In the genomic region with DNA sequence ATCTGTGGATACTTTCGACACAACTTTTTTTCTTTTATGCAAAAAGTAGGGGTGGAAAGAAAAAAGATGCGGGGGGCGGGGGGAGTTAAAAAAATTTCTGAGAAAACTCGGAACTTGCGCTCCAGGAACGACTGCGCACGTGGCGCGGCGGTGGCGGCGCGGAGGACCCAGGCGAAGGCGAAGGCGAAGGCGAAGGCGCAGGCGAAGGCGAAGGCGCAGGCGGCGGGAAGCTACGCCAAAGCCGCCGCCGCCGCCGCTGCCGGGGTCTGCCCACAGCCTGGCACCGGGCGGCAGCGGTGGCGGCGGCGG, we compare ENCODE assay signal across 13 cellular contexts. TPM values are rescaled to one million over a fixed set of nuclear protein-coding genes. Genes with fewer than 3 reads are reported as not detected.
DNase-seq lines count a peak whose midpoint lies in the region; ATAC-seq and TF ChIP-seq lines count a peak whose summit lies in the region.
"Had no signal": no experiment of that assay in that cellular context is flagged by ENCODE, and none has a peak within 500 bp of the region (broad histone marks: within the 10 kb centered on the region; RNA-seq: fewer than 3 reads in every experiment).

No MANE protein-coding gene starts in this region.

- H3K27me3 Mint-ChIP-seq in activated naive CD4-positive, alpha-beta T cell treated with anti-CD3 and anti-CD28 coated beads for 36 hours (ENCODE audit: low read depth), result peaks cover 80% of the 10 kb centered on the region
- peaks cover 70% of the 10 kb centered on the region for H3K27me3 Mint-ChIP-seq in activated T-helper 17 cell treated with anti-CD3 and anti-CD28 coated beads, Interleukin-2, amount 50 U/mL, for 72 hours
- peaks cover 97% of the 10 kb centered on the region for H3K27me3 Mint-ChIP-seq in mesothelial cell of epicardium (ENCODE audit: low read depth)

- H3K9me3 Mint-ChIP-seq in activated naive CD4-positive, alpha-beta T cell treated with anti-CD3 and anti-CD28 coated beads for 36 hours, result no peaks in the 10 kb centered on the region
- peaks cover 4% of the 10 kb centered on the region for H3K9me3 Mint-ChIP-seq in activated T-helper 17 cell treated with anti-CD3 and anti-CD28 coated beads, Interleukin-2, amount 50 U/mL, for 72 hours
- H3K9me3 Mint-ChIP-seq in mesothelial cell of epicardium, result no peaks in the 10 kb centered on the region

- intact Hi-C loops in activated naive CD4-positive, alpha-beta T cell treated with anti-CD3 and anti-CD28 coated beads for 36 hours (cut with micrococcal nuclease), result no loop called here
- intact Hi-C loops in tibial artery (cut with DNase I; ENCODE audit: low total_unique reads), result no loop called here
- intact Hi-C loops in gastrocnemius medialis (cut with DNase I; ENCODE audit: low total_unique reads), result no loop called here

- H3K4me3 ChIP-seq in tibial artery, result peak overlapping the region; percentile 33 to 47
- peak overlapping the region in 1 of 4 donors; percentile 29 for H3K4me3 ChIP-seq in gastrocnemius medialis

- H3K27ac ChIP-seq in tibial artery (no peak overlapping the region), gastrocnemius medialis (no peak overlapping the region)
- H3K27ac ChIP-seq: right lobe of liver had no signal

- H3K4me1 ChIP-seq in tibial artery (peaks cover 0 to 40% (median 27%) of the 10 kb centered on the region in 4 donors), gastrocnemius medialis (peaks cover 11 to 25% of the 10 kb centered on the region in 2 donors)

- peak overlapping the region; percentile 41 for H3K27ac Mint-ChIP-seq in activated naive CD4-positive, alpha-beta T cell treated with anti-CD3 and anti-CD28 coated beads for 36 hours
- H3K27ac Mint-ChIP-seq in activated T-helper 17 cell treated with anti-CD3 and anti-CD28 coated beads, Interleukin-2, amount 50 U/mL, for 72 hours, result peak overlapping the region; percentile 46
- no peak overlapping the region for H3K27ac Mint-ChIP-seq in mesothelial cell of epicardium

- TF ChIP-seq CTCF in mesothelial cell of epicardium (IDR thresholded peaks at IDR 0.05; ENCODE audit: unreplicated experiment), result no peak
- TF ChIP-seq CTCF in tibial artery (IDR thresholded peaks at IDR 0.05), result no peak
- no peak for TF ChIP-seq CTCF in gastrocnemius medialis (IDR thresholded peaks at IDR 0.05 in 4 of 5, conservative IDR thresholded peaks at IDR 0.05 in 1 of 5)

- DNase-seq in activated naive CD4-positive, alpha-beta T cell treated with anti-CD3 and anti-CD28 coated beads for 36 hours, result no peak
- DNase-seq in activated naive CD4-positive, alpha-beta T cell treated with anti-CD3 and anti-CD28 coated beads, Interleukin-2, amount 50 U/mL, for 16 hours, result no peak
- no peak for DNase-seq in mesothelial cell of epicardium (ENCODE audit: low spot score in 2 of 2, unreplicated experiment in 2 of 2)
- no peak for DNase-seq in tibial artery
- no peak for DNase-seq in NCI-H1105 (lab: John Stamatoyannopoulos, UW)
- DNase-seq in gastrocnemius medialis, result no peak
- DNase-seq: foreskin melanocyte, NCI-H526, right lobe of liver had no signal

- peak overlapping the region; percentile 55 for H3K4me3 Mint-ChIP-seq in activated naive CD4-positive, alpha-beta T cell treated with anti-CD3 and anti-CD28 coated beads for 36 hours
- peak overlapping the region; percentile 41 for H3K4me3 Mint-ChIP-seq in activated T-helper 17 cell treated with anti-CD3 and anti-CD28 coated beads, Interleukin-2, amount 50 U/mL, for 72 hours
- H3K4me3 Mint-ChIP-seq in mesothelial cell of epicardium, result peak overlapping the region; percentile 56

- H3K27me3 ChIP-seq in tibial artery (peaks cover 12 to 98% of the 10 kb centered on the region in 2 donors), gastrocnemius medialis (peaks cover 95% of the 10 kb centered on the region in 3 donors)

- in situ Hi-C loops in gastrocnemius medialis (cut with MboI; ENCODE audit: low sequenced_read_pairs in 4 of 4), result loop anchor here in 1 of 4 donors (25.0 kb wide), 1 partner anchor 245 kb away; no protein-coding TSS in a partner anchor

- peaks cover 30% of the 10 kb centered on the region for H3K4me1 Mint-ChIP-seq in activated naive CD4-positive, alpha-beta T cell treated with anti-CD3 and anti-CD28 coated beads for 36 hours (ENCODE audit: low read depth)
- peaks cover 13% of the 10 kb centered on the region for H3K4me1 Mint-ChIP-seq in activated T-helper 17 cell treated with anti-CD3 and anti-CD28 coated beads, Interleukin-2, amount 50 U/mL, for 72 hours
- peaks cover 16% of the 10 kb centered on the region for H3K4me1 Mint-ChIP-seq in mesothelial cell of epicardium

- TF ChIP-seq POLR2A in gastrocnemius medialis (IDR thresholded peaks at IDR 0.05), result no peak

- H3K36me3 ChIP-seq in tibial artery, result no peaks in the 10 kb centered on the region
- H3K36me3 ChIP-seq in gastrocnemius medialis, result no peaks in the 10 kb centered on the region
- H3K36me3 ChIP-seq: right lobe of liver had no signal

- CTCF ChIA-PET in activated naive CD4-positive, alpha-beta T cell treated with anti-CD3 and anti-CD28 coated beads for 36 hours (lab: Charles Lee), result interaction anchor here (0.6 to 1.6 kb wide), 2 partner anchors 8 to 1687 kb away, joined by 3 to 4 read pairs; no protein-coding TSS in a partner anchor

- H3K36me3 Mint-ChIP-seq in activated naive CD4-positive, alpha-beta T cell treated with anti-CD3 and anti-CD28 coated beads for 36 hours (ENCODE audit: low read depth), result peaks cover 9% of the 10 kb centered on the region
- peaks cover 44% of the 10 kb centered on the region for H3K36me3 Mint-ChIP-seq in activated T-helper 17 cell treated with anti-CD3 and anti-CD28 coated beads, Interleukin-2, amount 50 U/mL, for 72 hours (ENCODE audit: low read depth)
- no peaks in the 10 kb centered on the region for H3K36me3 Mint-ChIP-seq in mesothelial cell of epicardium

- ATAC-seq in activated T-helper 17 cell treated with anti-CD3 and anti-CD28 coated beads, Interleukin-2, amount 50 U/mL, for 72 hours (replicated peaks), result no peak
- ATAC-seq in HG02759 (IDR thresholded peaks at IDR 0.05; ENCODE audit: unreplicated experiment) (no peak), gastrocnemius medialis (no peak)

- peaks cover 0 to 15% (median 8%) of the 10 kb centered on the region in 3 donors for H3K9me3 ChIP-seq in tibial artery
- no peaks in the 10 kb centered on the region for H3K9me3 ChIP-seq in gastrocnemius medialis
- H3K9me3 ChIP-seq: right lobe of liver had no signal

RNA-seq across cellular contexts. Expression of a gene that starts 0.2 kb away (rescaled TPM):
- total RNA-seq in activated naive CD4-positive, alpha-beta T cell treated with anti-CD3 and anti-CD28 coated beads for 36 hours, result not detected
- total RNA-seq in activated T-helper 17 cell treated with anti-CD3 and anti-CD28 coated beads, Interleukin-2, amount 50 U/mL, for 72 hours, result not detected
- total RNA-seq in mesothelial cell of epicardium, result not detected in 3 replicates
- total RNA-seq in gastrocnemius medialis, result not detected
- total RNA-seq: cardiac septum, lung, right lobe of liver had no signal
